Comparison of ENCODE assay signal across 11 cellular contexts in genomic region chr11:73252577-73253191, GRCh38. TPM values are rescaled to one million over a fixed set of nuclear protein-coding genes. Genes with fewer than 3 reads are reported as not detected.
A peak's percentile ranks its signal among the peaks of the same experiment; 100 is the strongest.
DNase-seq lines count a peak whose midpoint lies in the region; ATAC-seq and TF ChIP-seq lines count a peak whose summit lies in the region.
"Had no signal": no experiment of that assay in that cellular context is flagged by ENCODE, and none has a peak within 500 bp of the region (broad histone marks: within the 10 kb centered on the region; RNA-seq: fewer than 3 reads in every experiment).

No MANE protein-coding gene starts in this region.

- H3K4me3 ChIP-seq in body of pancreas: no peak overlapping the region
- H3K4me3 ChIP-seq: breast epithelium had no signal

- no peaks in the 10 kb centered on the region for H3K9me3 ChIP-seq in body of pancreas
- H3K9me3 ChIP-seq: breast epithelium had no signal

- peak; percentile 25 for DNase-seq in stimulated activated CD4-positive, alpha-beta T cell treated with anti-CD3 and anti-CD28 coated beads, Interleukin-15, amount 100 ng/mL, for 24 hours
- DNase-seq in stimulated activated CD4-positive, alpha-beta T cell treated with anti-CD3 and anti-CD28 coated beads, Interleukin-4, amount 100 ng/mL, for 4 hours: no peak
- peak; percentile 39 for DNase-seq in NCI-H2227 treated with DMSO at 0.1 percent for 48 hours (lab: John Stamatoyannopoulos, UW)
- DNase-seq in central memory CD8-positive, alpha-beta T cell (ENCODE audit: low spot score in 2 of 2): no peak
- DNase-seq in GF-D8 (lab: John Stamatoyannopoulos, UW): no peak
- no peak for DNase-seq in body of pancreas
- DNase-seq: stimulated activated CD4-positive, alpha-beta T cell treated with anti-CD3 and anti-CD28 coated beads, Interleukin-4, amount 100 ng/mL, for 24 hours had no signal

- TF ChIP-seq POLR2A in body of pancreas (IDR thresholded peaks at IDR 0.05): no peak

- no peak for TF ChIP-seq CTCF in body of pancreas (IDR thresholded peaks at IDR 0.05)

- no peaks in the 10 kb centered on the region for H3K4me1 Mint-ChIP-seq in central memory CD8-positive, alpha-beta T cell

- intact Hi-C loops in body of pancreas (cut with DNase I): no loop called here

- H3K27ac Mint-ChIP-seq in central memory CD8-positive, alpha-beta T cell (ENCODE audit: low read depth): no peak overlapping the region

- H3K27me3 ChIP-seq in body of pancreas: no peaks in the 10 kb centered on the region
- H3K27me3 ChIP-seq: breast epithelium had no signal

- H3K4me1 ChIP-seq in body of pancreas: no peaks in the 10 kb centered on the region
- H3K4me1 ChIP-seq: breast epithelium had no signal

- no peaks in the 10 kb centered on the region for H3K9me3 Mint-ChIP-seq in central memory CD8-positive, alpha-beta T cell

- peak; percentile 38 for ATAC-seq in central memory CD8-positive, alpha-beta T cell (replicated peaks; ENCODE audit: extremely low read depth, poor library complexity, severe bottlenecking)
- ATAC-seq in HG03439 (IDR thresholded peaks at IDR 0.05; ENCODE audit: unreplicated experiment): no peak
- no peak for ATAC-seq in HG02759 (IDR thresholded peaks at IDR 0.05; ENCODE audit: unreplicated experiment)
- ATAC-seq in body of pancreas: no peak

- no peaks in the 10 kb centered on the region for H3K27me3 Mint-ChIP-seq in central memory CD8-positive, alpha-beta T cell

- peaks cover 1% of the 10 kb centered on the region for H3K36me3 Mint-ChIP-seq in central memory CD8-positive, alpha-beta T cell (ENCODE audit: insufficient read depth)

- H3K27ac ChIP-seq in body of pancreas: no peak overlapping the region
- H3K27ac ChIP-seq: breast epithelium had no signal

- WGBS in body of pancreas, 2 donors: 80 to 81% methylated on average over 4 of the region's 4 CpGs

- H3K4me3 Mint-ChIP-seq in central memory CD8-positive, alpha-beta T cell: no peak overlapping the region

- H3K36me3 ChIP-seq in body of pancreas (replicated peaks in 1 of 2; ENCODE audit: insufficient read depth in 1 of 2, low read depth in 2 of 2): no peaks in the 10 kb centered on the region
- H3K36me3 ChIP-seq: breast epithelium had no signal

RNA-seq across cellular contexts. Expression of gene P2RY6, which starts 19.5 kb away (rescaled TPM):
- not detected for total RNA-seq in body of pancreas
- total RNA-seq: T-helper 1 cell treated with Interleukin-12 subunit alpha and Interleukin-12 subunit beta and Interleukin-4 antibody, amounts not matched to agents 30 ng/mL and 1 ng/mL, for 36 hours had no signal

RNA-seq across cellular contexts. Expression of gene P2RY2, which starts 34.6 kb away (rescaled TPM):
- 1 to 10 TPM; 2.0 to 2.1 TPM for total RNA-seq in body of pancreas
- total RNA-seq: T-helper 1 cell treated with Interleukin-12 subunit alpha and Interleukin-12 subunit beta and Interleukin-4 antibody, amounts not matched to agents 30 ng/mL and 1 ng/mL, for 36 hours had no signal

RNA-seq across cellular contexts. Expression of gene ARHGEF17, which starts 55.4 kb away (rescaled TPM):
- total RNA-seq in body of pancreas: 10 to 100 TPM; 19.2 to 28.0 TPM
- total RNA-seq: T-helper 1 cell treated with Interleukin-12 subunit alpha and Interleukin-12 subunit beta and Interleukin-4 antibody, amounts not matched to agents 30 ng/mL and 1 ng/mL, for 36 hours had no signal

Comparison
In these comparisons a context has a peak if more than half of its experiments do, and no peak if none do; other contexts are left out.
1. DNase-seq: peak in stimulated activated CD4-positive, alpha-beta T cell treated with anti-CD3 and anti-CD28 coated beads, Interleukin-15, amount 100 ng/mL, for 24 hours (single experiment) and NCI-H2227 treated with DMSO at 0.1 percent for 48 hours (single experiment); none in stimulated activated CD4-positive, alpha-beta T cell treated with anti-CD3 and anti-CD28 coated beads, Interleukin-4, amount 100 ng/mL, for 4 hours (0 of 2), central memory CD8-positive, alpha-beta T cell (0 of 2), GF-D8 (single experiment) and body of pancreas (0 of 4).